ENCODE assay signal across 32 cellular contexts in the genomic region with DNA sequence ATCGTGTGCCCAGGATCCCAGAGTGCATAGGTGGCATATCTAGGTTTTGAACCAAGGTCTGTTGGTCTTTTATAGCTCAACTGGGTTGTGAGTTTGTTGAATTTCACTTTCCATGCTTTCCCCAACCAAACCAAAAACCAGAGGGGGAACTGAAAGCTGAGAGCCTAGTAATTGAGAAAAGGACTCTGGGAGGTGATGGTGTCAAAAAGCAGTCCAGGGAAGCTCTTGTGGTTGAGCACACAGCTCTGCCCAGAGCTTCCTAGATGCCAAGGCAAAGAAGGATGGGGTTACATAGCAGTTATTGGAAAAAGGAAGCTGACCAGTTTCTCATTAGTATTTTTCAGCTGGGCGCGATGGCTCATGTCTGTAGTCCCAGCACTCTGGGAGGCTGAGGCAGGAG. TPM values are rescaled to one million over a fixed set of nuclear protein-coding genes. Genes with fewer than 3 reads are reported as not detected.
DNase-seq lines count a peak whose midpoint lies in the region; ATAC-seq, FAIRE-seq and TF ChIP-seq lines count a peak whose summit lies in the region.
"Had no signal": no experiment of that assay in that cellular context is flagged by ENCODE, and none has a peak within 500 bp of the region (broad histone marks: within the 10 kb centered on the region; RNA-seq: fewer than 3 reads in every experiment).

No MANE protein-coding gene starts in this region.

- peaks cover 46% of the 10 kb centered on the region for H3K4me1 ChIP-seq in psoas muscle
- H3K4me1 ChIP-seq: foreskin keratinocyte, prostate gland, testis, uterus had no signal

- H3K9me3 Mint-ChIP-seq in central memory CD8-positive, alpha-beta T cell = no peaks in the 10 kb centered on the region
- H3K9me3 Mint-ChIP-seq: activated CD4-positive, alpha-beta memory T cell treated with anti-CD3 and anti-CD28 coated beads for 36 hours; activated T-helper 2 cell treated with anti-CD3 and anti-CD28 coated beads, Interferon-gamma antibody, Interleukin-2, Interleukin-4, amounts not matched to agents 10 μg/mL and 5 μg/mL and 100 μg/mL, durations not matched to agents 14 hours and 24 hours and 36 hours; CD4-positive, CD25-positive, alpha-beta regulatory T cell; HFFc6; T-helper 2 cell treated with Interferon-gamma antibody and Interleukin-4, amounts not matched to agents 5 μg/mL and 100 μg/mL, for 36 hours had no signal

- H3K36me3 ChIP-seq in psoas muscle (ENCODE audit: insufficient read depth in 1 of 2, low read depth in 1 of 2) = no peaks in the 10 kb centered on the region
- H3K36me3 ChIP-seq: prostate gland, uterus had no signal

- intact Hi-C loops in psoas muscle (cut with DNase I) = no loop called here

- H3K9me3 ChIP-seq in psoas muscle = no peaks in the 10 kb centered on the region
- H3K9me3 ChIP-seq: esophagus muscularis mucosa, heart right ventricle, neutrophil, prostate gland, testis, uterus had no signal

- H3K27me3 ChIP-seq in psoas muscle (ENCODE audit: insufficient read depth in 3 of 3, low read length in 2 of 3) = no peaks in the 10 kb centered on the region
- H3K27me3 ChIP-seq: esophagus muscularis mucosa, foreskin keratinocyte, heart right ventricle, neutrophil, testis, uterus had no signal

- H3K36me3 Mint-ChIP-seq in central memory CD8-positive, alpha-beta T cell (ENCODE audit: insufficient read depth) = peaks cover 2% of the 10 kb centered on the region

- ATAC-seq in central memory CD8-positive, alpha-beta T cell (replicated peaks; ENCODE audit: extremely low read depth, poor library complexity, severe bottlenecking) = no peak
- ATAC-seq in psoas muscle (no peak), GM18498 (IDR thresholded peaks at IDR 0.05; ENCODE audit: unreplicated experiment) (no peak)
- ATAC-seq: foreskin keratinocyte, PC-3 had no signal

- no peak overlapping the region for H3K4me3 ChIP-seq in psoas muscle
- H3K4me3 ChIP-seq: coronary artery, esophagus muscularis mucosa, heart right ventricle, prostate gland, testis, uterus had no signal

- FAIRE-seq in GM12891 (lab: Jason Lieb, UNC) = no peak

- peak overlapping the region; percentile 60 for H3K27ac ChIP-seq in psoas muscle
- H3K27ac ChIP-seq: coronary artery, esophagus muscularis mucosa, foreskin keratinocyte, neutrophil, prostate gland, uterus had no signal

- H3K27me3 Mint-ChIP-seq in central memory CD8-positive, alpha-beta T cell = no peaks in the 10 kb centered on the region
- H3K27me3 Mint-ChIP-seq: activated CD4-positive, alpha-beta memory T cell treated with anti-CD3 and anti-CD28 coated beads for 36 hours; activated naive CD8-positive, alpha-beta T cell had no signal

- 93 to 100% (median 98%) methylated on average over 3 of the region's 3 CpGs for WGBS in psoas muscle, 3 donors

- DNase-seq in GM12891 (ENCODE audit: insufficient read length, low spot score) (no peak), MV-4-11 (lab: John Stamatoyannopoulos, UW) (peak; percentile 98), psoas muscle (no peak), cortex of kidney (lab: John Stamatoyannopoulos, UW) (no peak), OCI-M1 (lab: John Stamatoyannopoulos, UW) (no peak)
- DNase-seq in central memory CD8-positive, alpha-beta T cell (ENCODE audit: low spot score in 2 of 2) = no peak
- DNase-seq: activated CD4-positive, alpha-beta memory T cell treated with anti-CD3 and anti-CD28 coated beads for 36 hours; activated CD8-positive, alpha-beta memory T cell treated with anti-CD3 and anti-CD28 coated beads, Interleukin-2, amount 50 U/mL, for 48 hours; aorta; CD4-positive, CD25-positive, alpha-beta regulatory T cell; foreskin keratinocyte; heart right ventricle; HFFc6; IMR-90; mammary epithelial cell; NCI-H1105 treated with DMSO at 0.1 percent for 48 hours; NCI-H2029; NCI-H345; PC-3; Right ventricle myocardium superior; stimulated activated CD4-positive, alpha-beta T cell treated with anti-CD3 and anti-CD28 coated beads, Interleukin-15, amount 100 ng/mL, for 24 hours; stimulated activated naive CD4-positive, alpha-beta T cell; testis; uterus had no signal

- no peak overlapping the region for H3K4me3 Mint-ChIP-seq in central memory CD8-positive, alpha-beta T cell
- H3K4me3 Mint-ChIP-seq: activated CD4-positive, alpha-beta memory T cell treated with anti-CD3 and anti-CD28 coated beads for 36 hours; activated naive CD8-positive, alpha-beta T cell; HFFc6; T-helper 2 cell treated with Interferon-gamma antibody and Interleukin-4, amounts not matched to agents 5 μg/mL and 100 μg/mL, for 36 hours had no signal

- peak overlapping the region; percentile 66 for H3K27ac Mint-ChIP-seq in central memory CD8-positive, alpha-beta T cell (ENCODE audit: low read depth)
- H3K27ac Mint-ChIP-seq: activated CD4-positive, alpha-beta memory T cell treated with anti-CD3 and anti-CD28 coated beads for 36 hours; activated naive CD8-positive, alpha-beta T cell; activated T-helper 2 cell treated with anti-CD3 and anti-CD28 coated beads, Interferon-gamma antibody, Interleukin-2, Interleukin-4, amounts not matched to agents 10 μg/mL and 5 μg/mL and 100 μg/mL, durations not matched to agents 14 hours and 24 hours and 36 hours; HFFc6 had no signal

- no peak for TF ChIP-seq POLR2A in GM12891 (IDR thresholded peaks at IDR 0.05; ENCODE audit: low read depth, low read length)

- peaks cover 24% of the 10 kb centered on the region for H3K4me1 Mint-ChIP-seq in central memory CD8-positive, alpha-beta T cell

- TF ChIP-seq CTCF in psoas muscle (IDR thresholded peaks at IDR 0.05) = no peak

TF ChIP-seq in GM12891, 5 proteins besides CTCF, POLR2A, EP300 and RAD21:
- TF ChIP-seq PAX5 (IDR thresholded peaks at IDR 0.05; ENCODE audit: insufficient read depth, low read length, severe bottlenecking) = no peak
- peak; percentile 87 for TF ChIP-seq SPI1 (IDR thresholded peaks at IDR 0.05; ENCODE audit: low read depth, low read length)

RNA-seq across cellular contexts. Expression of a gene that starts 9.9 kb away (rescaled TPM):
- polyA plus RNA-seq in GM12891 (2012; ENCODE audit: low read depth, missing spikeins) = 41.4 TPM
- total RNA-seq in psoas muscle = 100 to 1,000 TPM in 2 of 4 donors, 10 to 100 TPM in 2; 48.8 to 206 (median 117) TPM
- polyA plus RNA-seq in psoas muscle = 100 to 1,000 TPM in 2 of 3 donors, 10 to 100 TPM in 1; 81.4 to 288 (median 138) TPM

RNA-seq across cellular contexts. Expression of a gene that starts 46.0 kb away (rescaled TPM):
- polyA plus RNA-seq in GM12891 (2012; ENCODE audit: low read depth, missing spikeins) = 26.0 TPM
- 10 to 100 TPM; 18.3 to 32.0 (median 24.6) TPM for total RNA-seq in psoas muscle
- polyA plus RNA-seq in psoas muscle = 10 to 100 TPM; 26.5 to 38.9 (median 30.7) TPM
